22 cellular contexts compared by ENCODE assay signal in genomic region chr10:6503171-6503570, GRCh38.
DNase-seq lines count a peak whose midpoint lies in the region; ATAC-seq lines count a peak whose summit lies in the region.
"Had no signal": no experiment of that assay in that cellular context is flagged by ENCODE, and none has a peak within 500 bp of the region (broad histone marks: within the 10 kb centered on the region; RNA-seq: fewer than 3 reads in every experiment).

No MANE protein-coding gene starts in this region.

- no peak for DNase-seq in activated T-cell treated with anti-CD3 and anti-CD28 coated beads, Interleukin-2, amount 50 U/mL, for 4 hours
- DNase-seq in activated T-cell treated with anti-CD3 and anti-CD28 coated beads, Interleukin-2, amount 50 U/mL, for 1 hour, result no peak
- no peak for DNase-seq in T-cell
- no peak for DNase-seq in activated naive CD8-positive, alpha-beta T cell treated with anti-CD3 and anti-CD28 coated beads, Interleukin-2, amount 50 U/mL, for 24 hours
- no peak for DNase-seq in stimulated activated effector memory CD8-positive, alpha-beta T cell treated with anti-CD3 and anti-CD28 coated beads, Interleukin-12 subunit alpha, Interleukin-12 subunit beta, amount 100 ng/mL, for 72 hours (ENCODE audit: low spot score in 2 of 2)
- DNase-seq in stimulated activated naive B cell treated with anti-CD40 and anti-IgM and Interleukin-4, amounts not matched to agents 10 μg/mL and 1 μg/mL and 100 μg/mL, for 72 hours, result no peak
- DNase-seq in KBM-7, result no peak
- DNase-seq: ACHN; activated effector memory CD4-positive, alpha-beta T cell treated with anti-CD3 and anti-CD28 coated beads, Interleukin-2, amount 50 U/mL, for 16 hours; aorta; Calu3; DND-41; glutamatergic neuron; GM23248; IMR-90; NCI-H1092; NCI-H187 treated with DMSO at 0.1 percent for 48 hours; NCI-H2227 treated with DMSO at 0.1 percent for 48 hours; stimulated activated CD4-positive, alpha-beta T cell treated with anti-CD3 and anti-CD28 coated beads, Interleukin-15, amount 100 ng/mL, for 24 hours had no signal

- peaks cover 73% of the 10 kb centered on the region for H3K4me1 Mint-ChIP-seq in activated T-cell treated with anti-CD3 and anti-CD28 coated beads, Interleukin-2, amount 50 U/mL, for 4 hours (ENCODE audit: low read depth)
- peaks cover 64 to 68% (median 65%) of the 10 kb centered on the region in 3 donors for H3K4me1 Mint-ChIP-seq in T-cell
- peaks cover 77% of the 10 kb centered on the region for H3K4me1 Mint-ChIP-seq in activated naive CD8-positive, alpha-beta T cell treated with anti-CD3 and anti-CD28 coated beads, Interleukin-2, amount 50 U/mL, for 24 hours
- peaks cover 71% of the 10 kb centered on the region for H3K4me1 Mint-ChIP-seq in stimulated activated effector memory CD8-positive, alpha-beta T cell treated with anti-CD3 and anti-CD28 coated beads, Interleukin-12 subunit alpha, Interleukin-12 subunit beta, amount 100 ng/mL, for 72 hours
- H3K4me1 Mint-ChIP-seq in stimulated activated naive B cell treated with anti-CD40 and anti-IgM and Interleukin-4, amounts not matched to agents 10 μg/mL and 1 μg/mL and 100 μg/mL, for 72 hours, result peaks cover 14 to 23% of the 10 kb centered on the region in 2 donors

- H3K36me3 Mint-ChIP-seq in activated T-cell treated with anti-CD3 and anti-CD28 coated beads, Interleukin-2, amount 50 U/mL, for 4 hours (ENCODE audit: insufficient read depth), result peaks cover 56% of the 10 kb centered on the region
- H3K36me3 Mint-ChIP-seq in T-cell, result peaks cover 60% of the 10 kb centered on the region
- H3K36me3 Mint-ChIP-seq in activated naive CD8-positive, alpha-beta T cell treated with anti-CD3 and anti-CD28 coated beads, Interleukin-2, amount 50 U/mL, for 24 hours (ENCODE audit: low read depth), result peaks cover 71% of the 10 kb centered on the region
- peaks cover 63% of the 10 kb centered on the region for H3K36me3 Mint-ChIP-seq in stimulated activated effector memory CD8-positive, alpha-beta T cell treated with anti-CD3 and anti-CD28 coated beads, Interleukin-12 subunit alpha, Interleukin-12 subunit beta, amount 100 ng/mL, for 72 hours
- peaks cover 1 to 3% of the 10 kb centered on the region in 2 donors for H3K36me3 Mint-ChIP-seq in stimulated activated naive B cell treated with anti-CD40 and anti-IgM and Interleukin-4, amounts not matched to agents 10 μg/mL and 1 μg/mL and 100 μg/mL, for 72 hours

- H3K27me3 Mint-ChIP-seq in activated T-cell treated with anti-CD3 and anti-CD28 coated beads, Interleukin-2, amount 50 U/mL, for 4 hours (ENCODE audit: low read depth), result no peaks in the 10 kb centered on the region
- H3K27me3 Mint-ChIP-seq in T-cell, result no peaks in the 10 kb centered on the region
- no peaks in the 10 kb centered on the region for H3K27me3 Mint-ChIP-seq in activated naive CD8-positive, alpha-beta T cell treated with anti-CD3 and anti-CD28 coated beads, Interleukin-2, amount 50 U/mL, for 24 hours
- H3K27me3 Mint-ChIP-seq in stimulated activated naive B cell treated with anti-CD40 and anti-IgM and Interleukin-4, amounts not matched to agents 10 μg/mL and 1 μg/mL and 100 μg/mL, for 72 hours, result peaks cover 9 to 20% of the 10 kb centered on the region in 2 donors
- H3K27me3 Mint-ChIP-seq: dendritic cell treated with granulocyte-macrophage colony-stimulating factor and Interleukin-4, amounts not matched to agents 40 ng/mL and 50 ng/mL, for 4 days had no signal

- peaks cover 5% of the 10 kb centered on the region for H3K9me3 Mint-ChIP-seq in activated T-cell treated with anti-CD3 and anti-CD28 coated beads, Interleukin-2, amount 50 U/mL, for 4 hours
- peaks cover 0 to 9% (median 3%) of the 10 kb centered on the region in 3 donors for H3K9me3 Mint-ChIP-seq in T-cell
- H3K9me3 Mint-ChIP-seq in activated naive CD8-positive, alpha-beta T cell treated with anti-CD3 and anti-CD28 coated beads, Interleukin-2, amount 50 U/mL, for 24 hours, result no peaks in the 10 kb centered on the region
- H3K9me3 Mint-ChIP-seq in stimulated activated effector memory CD8-positive, alpha-beta T cell treated with anti-CD3 and anti-CD28 coated beads, Interleukin-12 subunit alpha, Interleukin-12 subunit beta, amount 100 ng/mL, for 72 hours, result no peaks in the 10 kb centered on the region
- peaks cover 3 to 5% of the 10 kb centered on the region in 2 donors for H3K9me3 Mint-ChIP-seq in stimulated activated naive B cell treated with anti-CD40 and anti-IgM and Interleukin-4, amounts not matched to agents 10 μg/mL and 1 μg/mL and 100 μg/mL, for 72 hours
- H3K9me3 Mint-ChIP-seq: dendritic cell treated with granulocyte-macrophage colony-stimulating factor and Interleukin-4, amounts not matched to agents 40 ng/mL and 50 ng/mL, for 4 days had no signal

- peak overlapping the region; percentile 55 to 73 for H3K27ac Mint-ChIP-seq in T-cell
- H3K27ac Mint-ChIP-seq in activated naive CD8-positive, alpha-beta T cell treated with anti-CD3 and anti-CD28 coated beads, Interleukin-2, amount 50 U/mL, for 24 hours, result peak overlapping the region; percentile 91
- H3K27ac Mint-ChIP-seq in stimulated activated effector memory CD8-positive, alpha-beta T cell treated with anti-CD3 and anti-CD28 coated beads, Interleukin-12 subunit alpha, Interleukin-12 subunit beta, amount 100 ng/mL, for 72 hours, result peak overlapping the region; percentile 44
- no peak overlapping the region for H3K27ac Mint-ChIP-seq in stimulated activated naive B cell treated with anti-CD40 and anti-IgM and Interleukin-4, amounts not matched to agents 10 μg/mL and 1 μg/mL and 100 μg/mL, for 72 hours
- H3K27ac Mint-ChIP-seq: dendritic cell treated with granulocyte-macrophage colony-stimulating factor and Interleukin-4, amounts not matched to agents 40 ng/mL and 50 ng/mL, for 4 days; progenitor cell of endocrine pancreas had no signal

- in situ Hi-C loops in KBM-7 (cut with MboI; ENCODE audit: low pct_unique_long_range_greater_than_20kb, low sequenced_read_pairs), result no loop called here

- CTCF ChIA-PET in T-cell (lab: Charles Lee), result no interaction called here

- peak overlapping the region; percentile 20 for H3K4me3 Mint-ChIP-seq in activated T-cell treated with anti-CD3 and anti-CD28 coated beads, Interleukin-2, amount 50 U/mL, for 4 hours
- no peak overlapping the region for H3K4me3 Mint-ChIP-seq in T-cell
- peak overlapping the region; percentile 24 for H3K4me3 Mint-ChIP-seq in activated naive CD8-positive, alpha-beta T cell treated with anti-CD3 and anti-CD28 coated beads, Interleukin-2, amount 50 U/mL, for 24 hours
- peak overlapping the region; percentile 14 for H3K4me3 Mint-ChIP-seq in stimulated activated effector memory CD8-positive, alpha-beta T cell treated with anti-CD3 and anti-CD28 coated beads, Interleukin-12 subunit alpha, Interleukin-12 subunit beta, amount 100 ng/mL, for 72 hours
- no peak overlapping the region for H3K4me3 Mint-ChIP-seq in stimulated activated naive B cell treated with anti-CD40 and anti-IgM and Interleukin-4, amounts not matched to agents 10 μg/mL and 1 μg/mL and 100 μg/mL, for 72 hours
- H3K4me3 Mint-ChIP-seq: dendritic cell treated with granulocyte-macrophage colony-stimulating factor and Interleukin-4, amounts not matched to agents 40 ng/mL and 50 ng/mL, for 4 days had no signal

- POLR2A ChIA-PET in T-cell (lab: Charles Lee), result interaction anchor here in 1 of 2 donors (0.6 kb wide), 1 partner anchor 14 kb away, joined by 10 read pairs; no protein-coding TSS in a partner anchor

- peak; percentile 17 to 23 for ATAC-seq in activated T-cell treated with anti-CD3 and anti-CD28 coated beads, Interleukin-2, amount 50 U/mL, for 4 hours
- ATAC-seq in T-cell (replicated peaks in 1 of 4) (no peak), GM18502 (IDR thresholded peaks at IDR 0.05; ENCODE audit: poor library complexity, unreplicated experiment) (no peak)
- ATAC-seq in activated naive CD8-positive, alpha-beta T cell treated with anti-CD3 and anti-CD28 coated beads, Interleukin-2, amount 50 U/mL, for 24 hours, result peak; percentile 18
- ATAC-seq in stimulated activated effector memory CD8-positive, alpha-beta T cell treated with anti-CD3 and anti-CD28 coated beads, Interleukin-12 subunit alpha, Interleukin-12 subunit beta, amount 100 ng/mL, for 72 hours, result peak; percentile 6
- no peak for ATAC-seq in stimulated activated naive B cell treated with anti-CD40 and anti-IgM and Interleukin-4, amounts not matched to agents 10 μg/mL and 1 μg/mL and 100 μg/mL, for 72 hours (replicated peaks)

Comparison
In these comparisons a context has a peak if more than half of its experiments do, and no peak if none do; other contexts are left out.
1. ATAC-seq: peak in activated T-cell treated with anti-CD3 and anti-CD28 coated beads, Interleukin-2, amount 50 U/mL, for 4 hours (2 of 2), activated naive CD8-positive, alpha-beta T cell treated with anti-CD3 and anti-CD28 coated beads, Interleukin-2, amount 50 U/mL, for 24 hours (single experiment) and stimulated activated effector memory CD8-positive, alpha-beta T cell treated with anti-CD3 and anti-CD28 coated beads, Interleukin-12 subunit alpha, Interleukin-12 subunit beta, amount 100 ng/mL, for 72 hours (single experiment); none in T-cell (0 of 4), GM18502 (single experiment) and stimulated activated naive B cell treated with anti-CD40 and anti-IgM and Interleukin-4, amounts not matched to agents 10 μg/mL and 1 μg/mL and 100 μg/mL, for 72 hours (0 of 2).
2. H3K4me3 Mint-ChIP-seq: peak in activated T-cell treated with anti-CD3 and anti-CD28 coated beads, Interleukin-2, amount 50 U/mL, for 4 hours (single experiment), activated naive CD8-positive, alpha-beta T cell treated with anti-CD3 and anti-CD28 coated beads, Interleukin-2, amount 50 U/mL, for 24 hours (single experiment) and stimulated activated effector memory CD8-positive, alpha-beta T cell treated with anti-CD3 and anti-CD28 coated beads, Interleukin-12 subunit alpha, Interleukin-12 subunit beta, amount 100 ng/mL, for 72 hours (single experiment); none in T-cell (0 of 3) and stimulated activated naive B cell treated with anti-CD40 and anti-IgM and Interleukin-4, amounts not matched to agents 10 μg/mL and 1 μg/mL and 100 μg/mL, for 72 hours (0 of 2).